In genomic region chr3:146715176-146715575, GRCh38 we compare ENCODE assay signal across 26 cellular contexts.
A peak's percentile ranks its signal among the peaks of the same experiment; 100 is the strongest.
DNase-seq lines count a peak whose midpoint lies in the region; FAIRE-seq and TF ChIP-seq lines count a peak whose summit lies in the region.
"Had no signal": no experiment of that assay in that cellular context is flagged by ENCODE, and none has a peak within 500 bp of the region (broad histone marks: within the 10 kb centered on the region; RNA-seq: fewer than 3 reads in every experiment).

No MANE protein-coding gene starts in this region.

- H3K4me1 ChIP-seq in hepatocyte (ENCODE audit: insufficient read depth), result no peaks in the 10 kb centered on the region
- H3K4me1 ChIP-seq: adrenal gland, left ventricle myocardium inferior, sigmoid colon had no signal

- no peak overlapping the region for H3K27ac ChIP-seq in hepatocyte
- H3K27ac ChIP-seq: adrenal gland, epithelial cell of prostate, left ventricle myocardium inferior, sigmoid colon had no signal

- H3K4me3 ChIP-seq in choroid plexus epithelial cell (ENCODE audit: low read depth, low read length) (no peak overlapping the region), hepatocyte (no peak overlapping the region)
- H3K4me3 ChIP-seq: adrenal gland, GM12878, left ventricle myocardium inferior, sigmoid colon had no signal

- H3K27me3 ChIP-seq in hepatocyte, result no peaks in the 10 kb centered on the region
- H3K27me3 ChIP-seq: adrenal gland, sigmoid colon had no signal

- DNase-seq in AG08395 (ENCODE audit: low spot score) (peak; percentile 5), HT1080 (ENCODE audit: low read depth) (peak; percentile 23), choroid plexus epithelial cell (ENCODE audit: low read depth) (peak; percentile 64), foreskin melanocyte (peak; percentile 68), hepatocyte (ENCODE audit: low spot score) (no peak), frontal cortex (ENCODE audit: low spot score in 2 of 2) (no peak)
- no peak for DNase-seq in activated CD4-positive, alpha-beta T cell treated with anti-CD3 and anti-CD28 coated beads for 1 hour
- DNase-seq in stimulated activated CD4-positive, alpha-beta T cell treated with anti-CD3 and anti-CD28 coated beads, Interleukin-4, amount 100 ng/mL, for 4 hours, result no peak
- DNase-seq: activated CD4-positive, alpha-beta memory T cell treated with anti-CD3 and anti-CD28 coated beads, Interleukin-2, amount 10 ng/mL, durations not matched to agents 7 days and 5 days; activated CD4-positive, CD25-positive, alpha-beta regulatory T cell; activated effector memory CD4-positive, alpha-beta T cell treated with anti-CD3 and anti-CD28 coated beads, Interleukin-2, amount 50 U/mL, for 16 hours; adrenal gland; caudate nucleus; CD4-positive, CD25-positive, alpha-beta regulatory T cell; DMS 273 treated with DMSO at 0.1 percent for 48 hours; GF-D8; head of caudate nucleus; KG1; left ventricle myocardium inferior; NCI-H1694 treated with DMSO at 0.1 percent for 48 hours; NCI-H2171 treated with DMSO at 0.1 percent for 48 hours; NCI-H526 treated with DMSO at 0.1 percent for 48 hours; nephron progenitor cell; sigmoid colon had no signal

- no peaks in the 10 kb centered on the region for H3K79me2 ChIP-seq in hepatocyte

- no peak overlapping the region for H3K4me2 ChIP-seq in hepatocyte

- H4K20me1 ChIP-seq in hepatocyte (ENCODE audit: insufficient read depth, poor library complexity, severe bottlenecking), result no peaks in the 10 kb centered on the region

- no peak overlapping the region for H2AFZ ChIP-seq in hepatocyte

- H3K9me2 ChIP-seq in hepatocyte (replicated peaks; ENCODE audit: insufficient read depth), result no peaks in the 10 kb centered on the region

- no peak for FAIRE-seq in frontal cortex (lab: Jason Lieb, UNC)
- FAIRE-seq: GM12878 had no signal

- H3K9me3 ChIP-seq in hepatocyte (ENCODE audit: low read depth), result no peaks in the 10 kb centered on the region
- H3K9me3 ChIP-seq: left ventricle myocardium inferior, sigmoid colon had no signal

- H3K36me3 ChIP-seq in hepatocyte (replicated peaks; ENCODE audit: insufficient read depth, low read depth), result no peaks in the 10 kb centered on the region
- H3K36me3 ChIP-seq: adrenal gland, left ventricle myocardium inferior, sigmoid colon had no signal

- TF ChIP-seq CTCF in choroid plexus epithelial cell (conservative IDR thresholded peaks at IDR 0.05; ENCODE audit: low read depth, low read length) (no peak), hepatocyte (IDR thresholded peaks at IDR 0.05; ENCODE audit: poor library complexity) (no peak)

Comparison
In these comparisons a context has a peak if more than half of its experiments do, and no peak if none do; other contexts are left out.
1. DNase-seq: peak in AG08395 (single experiment), HT1080 (single experiment), choroid plexus epithelial cell (single experiment) and foreskin melanocyte (single experiment); none in hepatocyte (single experiment), frontal cortex (0 of 2), activated CD4-positive, alpha-beta T cell treated with anti-CD3 and anti-CD28 coated beads for 1 hour (single experiment) and stimulated activated CD4-positive, alpha-beta T cell treated with anti-CD3 and anti-CD28 coated beads, Interleukin-4, amount 100 ng/mL, for 4 hours (0 of 2).